Comparison of ENCODE assay signal across 7 cellular contexts in genomic region chr19:44025217-44025936, GRCh38. TPM values are rescaled to one million over a fixed set of nuclear protein-coding genes. Genes with fewer than 3 reads are reported as not detected.
A peak's percentile ranks its signal among the peaks of the same experiment; 100 is the strongest.
DNase-seq lines count a peak whose midpoint lies in the region; ATAC-seq and TF ChIP-seq lines count a peak whose summit lies in the region.

Gene ZNF222 (plus strand): TSS chr19:44025379. CDS start chr19:44025437, 58 bp downstream.

- WGBS in spleen, 5 donors: 3 to 6% (median 3%) methylated on average over 30 to 37 of the region's 37 CpGs

- peaks cover 37% of the 10 kb centered on the region for H3K36me3 Mint-ChIP-seq in WTC11

- H3K4me1 ChIP-seq in spleen: peaks cover 0 to 20% (median 16%) of the 10 kb centered on the region in 6 donors

- DNase-seq in NCI-H2171 (lab: John Stamatoyannopoulos, UW): peak; percentile 69
- DNase-seq in WTC11 (ENCODE audit: low spot score): peak; percentile 65
- peak; percentile 66 for DNase-seq in central memory CD4-positive, alpha-beta T cell
- DNase-seq in inferior parietal cortex (ENCODE audit: extremely low spot score): peak; percentile 95
- peak; percentile 94 for DNase-seq in spleen

- no peak for TF ChIP-seq POLR2A in spleen (IDR thresholded peaks at IDR 0.05)

- TF ChIP-seq CTCF in WTC11 (IDR thresholded peaks at IDR 0.05): no peak
- TF ChIP-seq CTCF in spleen (IDR thresholded peaks at IDR 0.05 in 8 of 11, conservative IDR thresholded peaks at IDR 0.05 in 3 of 11): no peak

- peaks cover 18% of the 10 kb centered on the region for H3K27me3 Mint-ChIP-seq in WTC11 (ENCODE audit: low read depth)

- H3K9me3 Mint-ChIP-seq in WTC11: peaks cover 48% of the 10 kb centered on the region

- H3K4me3 Mint-ChIP-seq in WTC11: peak within 1 kb of the TSS; percentile 95

- H3K27ac ChIP-seq in spleen: peak within 1 kb of the TSS in 7 of 8 donors; percentile 51 to 87 (median 74)

- no peaks in the 10 kb centered on the region for H3K27me3 ChIP-seq in spleen (replicated peaks in 1 of 7)

- peak within 1 kb of the TSS; percentile 47 to 89 (median 70) for H3K4me3 ChIP-seq in spleen

- CTCF ChIA-PET in WTC11 (lab: Charles Lee): interaction anchor here (0.8 kb wide), 1 partner anchor 216 kb away, joined by 3 read pairs; no protein-coding TSS in a partner anchor

- ATAC-seq in GM18508 (IDR thresholded peaks at IDR 0.05; ENCODE audit: insufficient read depth, unreplicated experiment) (peak; percentile 79), HG02973 (IDR thresholded peaks at IDR 0.05; ENCODE audit: unreplicated experiment) (peak; percentile 96), WTC11 (peak; percentile 98)

- peaks cover 12 to 41% (median 37%) of the 10 kb centered on the region in 6 donors for H3K36me3 ChIP-seq in spleen

- H3K27ac Mint-ChIP-seq in WTC11: peak within 1 kb of the TSS; percentile 56

- peaks cover 10 to 56% (median 40%) of the 10 kb centered on the region in 8 donors for H3K9me3 ChIP-seq in spleen

- POLR2A ChIA-PET in WTC11 (lab: Charles Lee): no interaction called here

- intact Hi-C loops in spleen (cut with DNase I; ENCODE audit: low total_unique reads): no loop called here

- peaks cover 11% of the 10 kb centered on the region for H3K4me1 Mint-ChIP-seq in WTC11

TF ChIP-seq in WTC11, 78 proteins besides CTCF, POLR2A, EP300 and RAD21:
- TF ChIP-seq ZNF396 (CRISPR knock-in tag; IDR thresholded peaks at IDR 0.05; ENCODE audit: borderline replicate concordance) (no peak), KAT7 (CRISPR knock-in tag; IDR thresholded peaks at IDR 0.05; ENCODE audit: borderline replicate concordance) (no peak), STAT6 (CRISPR knock-in tag; conservative IDR thresholded peaks at IDR 0.05; ENCODE audit: low read depth) (no peak), FOXJ3 (CRISPR knock-in tag; IDR thresholded peaks at IDR 0.05; ENCODE audit: borderline replicate concordance) (no peak), CBFB (CRISPR knock-in tag; IDR thresholded peaks at IDR 0.05; ENCODE audit: low read depth) (no peak), PRRX2 (CRISPR knock-in tag; IDR thresholded peaks at IDR 0.05) (no peak), GABPB1 (CRISPR knock-in tag; IDR thresholded peaks at IDR 0.05) (0 out of 2 replicates have a peak, but pooled peaks have one; percentile 39), JAZF1 (CRISPR knock-in tag; IDR thresholded peaks at IDR 0.05) (no peak), CREM (CRISPR knock-in tag; IDR thresholded peaks at IDR 0.05) (peak; percentile 39; the same call in 1 of the 2 replicates), EMX1 (CRISPR knock-in tag; IDR thresholded peaks at IDR 0.05) (no peak)

RNA-seq across cellular contexts. Expression of gene ZNF222, which starts in this region (rescaled TPM):
- total RNA-seq in WTC11 (2021) (3.4 to 4.6 TPM (median 3.5 TPM) in 3 replicates), spleen (10 to 100 TPM in 1 of 7 donors, 1 to 10 TPM in 6; 4.6 to 12.5 (median 5.8) TPM)
- polyA plus RNA-seq in spleen: 1 to 10 TPM; 3.4 to 4.8 (median 4.0) TPM

Comparison
In these comparisons a context has a peak if more than half of its experiments do, and no peak if none do; other contexts are left out.
1. Peak in every context shown above with its lines: DNase-seq, ATAC-seq, H3K4me3 ChIP-seq and H3K27ac ChIP-seq.